Comparison of ENCODE assay signal across 7 cellular contexts in genomic region chr7:43569424-43569823, GRCh38. TPM values are rescaled to one million over a fixed set of nuclear protein-coding genes. Genes with fewer than 3 reads are reported as not detected.
DNase-seq lines count a peak whose midpoint lies in the region; ATAC-seq and TF ChIP-seq lines count a peak whose summit lies in the region.

No MANE protein-coding gene starts in this region.

- no peak overlapping the region for H3K4me3 ChIP-seq in skeletal muscle cell (ENCODE audit: low read depth, low read length)

- ATAC-seq in GM19025 (IDR thresholded peaks at IDR 0.05; ENCODE audit: low read depth, unreplicated experiment) (peak; percentile 67), HG02885 (IDR thresholded peaks at IDR 0.05; ENCODE audit: poor library complexity, unreplicated experiment) (peak; percentile 87), SK-N-SH treated with all-trans-retinoic acid at 6 μM for 48 hours (peak; percentile 16; the same call in 1 of the 3 replicates)

- DNase-seq in skeletal muscle cell (ENCODE audit: low read depth) (peak; percentile 82), NCI-H748 treated with DMSO at 0.1 percent for 48 hours (lab: John Stamatoyannopoulos, UW) (no peak), mucosa of gallbladder (ENCODE audit: low spot score) (no peak), SIG-M5 (lab: John Stamatoyannopoulos, UW) (no peak)

TF ChIP-seq in SK-N-SH treated with all-trans-retinoic acid at 6 μM for 48 hours, 23 proteins besides CTCF, POLR2A, EP300 and RAD21:
- TF ChIP-seq ZNF70 (CRISPR knock-in tag; IDR thresholded peaks at IDR 0.05) = no peak
- no peak for TF ChIP-seq CSDC2 (CRISPR knock-in tag; IDR thresholded peaks at IDR 0.05)
- TF ChIP-seq TOX (CRISPR knock-in tag; IDR thresholded peaks at IDR 0.05; ENCODE audit: borderline replicate concordance) = no peak
- TF ChIP-seq CSRNP3 (CRISPR knock-in tag; IDR thresholded peaks at IDR 0.05) = no peak
- TF ChIP-seq TSHZ2 (CRISPR knock-in tag; IDR thresholded peaks at IDR 0.05) = no peak
- no peak for TF ChIP-seq ZNF8 (CRISPR knock-in tag; IDR thresholded peaks at IDR 0.05)
- no peak for TF ChIP-seq RARB (CRISPR knock-in tag; IDR thresholded peaks at IDR 0.05)
- TF ChIP-seq, protein P1, sequence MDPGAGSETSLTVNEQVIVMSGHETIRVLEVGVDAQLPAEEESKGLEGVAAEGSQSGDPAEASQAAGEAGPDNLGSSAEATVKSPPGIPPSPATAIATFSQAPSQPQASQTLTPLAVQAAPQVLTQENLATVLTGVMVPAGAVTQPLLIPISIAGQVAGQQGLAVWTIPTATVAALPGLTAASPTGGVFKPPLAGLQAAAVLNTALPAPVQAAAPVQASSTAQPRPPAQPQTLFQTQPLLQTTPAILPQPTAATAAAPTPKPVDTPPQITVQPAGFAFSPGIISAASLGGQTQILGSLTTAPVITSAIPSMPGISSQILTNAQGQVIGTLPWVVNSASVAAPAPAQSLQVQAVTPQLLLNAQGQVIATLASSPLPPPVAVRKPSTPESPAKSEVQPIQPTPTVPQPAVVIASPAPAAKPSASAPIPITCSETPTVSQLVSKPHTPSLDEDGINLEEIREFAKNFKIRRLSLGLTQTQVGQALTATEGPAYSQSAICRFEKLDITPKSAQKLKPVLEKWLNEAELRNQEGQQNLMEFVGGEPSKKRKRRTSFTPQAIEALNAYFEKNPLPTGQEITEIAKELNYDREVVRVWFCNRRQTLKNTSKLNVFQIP (CRISPR knock-in tag; IDR thresholded peaks at IDR 0.05; ENCODE audit: borderline replicate concordance, low read depth) = no peak
- no peak for TF ChIP-seq CREB5 (CRISPR knock-in tag; IDR thresholded peaks at IDR 0.05; ENCODE audit: low read depth)

RNA-seq across cellular contexts. Expression of gene STK17A, which starts 13.5 kb away (rescaled TPM):
- total RNA-seq in mucosa of gallbladder = 16.1 TPM

Comparison
In these comparisons a context has a peak if more than half of its experiments do, and no peak if none do; other contexts are left out.
1. ATAC-seq: peak in every context shown above with its lines; median percentile 87 in HG02885; 67 in GM19025; 16 in SK-N-SH treated with all-trans-retinoic acid at 6 μM for 48 hours.